ENCODE assay signal across 30 cellular contexts in the genomic region with DNA sequence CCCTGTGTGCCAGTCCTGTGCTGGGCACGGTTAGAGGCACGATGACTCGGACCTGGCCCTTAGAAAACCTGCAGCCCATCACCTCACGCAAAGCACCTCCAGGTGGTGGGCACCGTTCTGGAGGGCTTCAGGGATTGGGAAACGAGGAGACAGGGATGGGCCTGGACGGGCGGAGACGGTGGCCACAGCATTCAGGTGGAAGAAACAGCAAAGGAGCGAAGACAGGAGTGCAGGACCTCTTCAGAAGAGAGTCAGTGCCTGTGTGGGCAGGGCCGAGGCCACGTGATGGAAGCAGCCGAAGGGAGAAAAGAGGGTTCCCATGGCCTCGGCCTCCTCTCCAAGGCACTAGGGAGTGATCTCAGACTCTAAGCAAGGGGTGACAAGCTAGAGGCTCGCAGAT. TPM values are rescaled to one million over a fixed set of nuclear protein-coding genes. Genes with fewer than 3 reads are reported as not detected.
"Had no signal": no experiment of that assay in that cellular context is flagged by ENCODE, and none has a peak within 500 bp of the region (broad histone marks: within the 10 kb centered on the region; RNA-seq: fewer than 3 reads in every experiment).

No MANE protein-coding gene starts in this region.

- H3K36me3 Mint-ChIP-seq: brain; neural progenitor cell; stimulated activated effector memory CD8-positive, alpha-beta T cell treated with anti-CD3 and anti-CD28 coated beads, Interleukin-12 subunit alpha, Interleukin-12 subunit beta, amount 100 ng/mL, for 72 hours had no signal

- H3K27ac ChIP-seq: foreskin keratinocyte, left ventricle myocardium inferior, neural progenitor cell, prostate gland, tibial artery had no signal

- H3K36me3 ChIP-seq: left ventricle myocardium inferior, neural progenitor cell, prostate gland, tibial artery had no signal

- H2AFZ ChIP-seq: neural progenitor cell had no signal

- H3K9me3 ChIP-seq: prostate gland had no signal

- H3K4me3 ChIP-seq: left ventricle myocardium inferior, neural progenitor cell, prostate gland, tibial artery had no signal

- H3K27me3 ChIP-seq: neural progenitor cell, tibial artery had no signal

- H3K4me2 ChIP-seq: neural progenitor cell had no signal

- H3K4me1 Mint-ChIP-seq: activated CD4-positive, alpha-beta T cell treated with anti-CD3 and anti-CD28 coated beads for 36 hours; activated naive CD8-positive, alpha-beta T cell treated with anti-CD3 and anti-CD28 coated beads, Interleukin-2, amount 50 U/mL, for 24 hours; stimulated activated effector memory CD8-positive, alpha-beta T cell treated with anti-CD3 and anti-CD28 coated beads, Interleukin-12 subunit alpha, Interleukin-12 subunit beta, amount 100 ng/mL, for 72 hours; stimulated activated naive CD8-positive, alpha-beta T cell treated with anti-CD3 and anti-CD28 coated beads, Interleukin-15, amount 100 ng/mL, for 72 hours; T-helper 17 cell had no signal

- H3K4me3 Mint-ChIP-seq: activated B cell treated with CpG ODN at 0.5 μM for 24 hours; activated CD4-positive, alpha-beta T cell treated with anti-CD3 and anti-CD28 coated beads for 36 hours; activated naive CD8-positive, alpha-beta T cell treated with anti-CD3 and anti-CD28 coated beads, Interleukin-2, amount 50 U/mL, for 24 hours; activated T-cell treated with anti-CD3 and anti-CD28 coated beads, Interleukin-2, amount 50 U/mL, for 72 hours; brain; neural progenitor cell; stimulated activated effector memory CD8-positive, alpha-beta T cell treated with anti-CD3 and anti-CD28 coated beads, Interleukin-12 subunit alpha, Interleukin-12 subunit beta, amount 100 ng/mL, for 72 hours; stimulated activated naive CD8-positive, alpha-beta T cell treated with anti-CD3 and anti-CD28 coated beads, Interleukin-15, amount 100 ng/mL, for 72 hours; T-helper 17 cell had no signal

- H3K9ac ChIP-seq: neural progenitor cell had no signal

- ATAC-seq: activated CD4-positive, alpha-beta T cell treated with anti-CD3 and anti-CD28 coated beads for 36 hours; activated naive CD8-positive, alpha-beta T cell treated with anti-CD3 and anti-CD28 coated beads, Interleukin-2, amount 50 U/mL, for 24 hours; foreskin keratinocyte; stimulated activated naive CD8-positive, alpha-beta T cell treated with anti-CD3 and anti-CD28 coated beads, Interleukin-15, amount 100 ng/mL, for 72 hours; T-helper 17 cell had no signal

- H3K27me3 Mint-ChIP-seq: stimulated activated naive CD8-positive, alpha-beta T cell treated with anti-CD3 and anti-CD28 coated beads, Interleukin-15, amount 100 ng/mL, for 72 hours had no signal

- DNase-seq: activated B cell treated with CpG ODN at 0.5 μM for 24 hours; activated CD4-positive, alpha-beta T cell treated with anti-CD3 and anti-CD28 coated beads for 36 hours; activated CD4-positive, alpha-beta T cell treated with anti-CD3 and anti-CD28 coated beads, Interleukin-2, amount 50 U/mL, for 48 hours; activated CD8-positive, alpha-beta memory T cell treated with anti-CD3 and anti-CD28 coated beads, Interleukin-2, amount 50 U/mL, for 48 hours; activated gamma-delta T cell; activated naive CD4-positive, alpha-beta T cell treated with anti-CD3 and anti-CD28 coated beads, Interleukin-2, amount 50 U/mL, for 16 hours; activated naive CD8-positive, alpha-beta T cell treated with anti-CD3 and anti-CD28 coated beads, Interleukin-2, amount 50 U/mL, for 24 hours; activated T-cell treated with anti-CD3 and anti-CD28 coated beads, Interleukin-2, amount 50 U/mL, for 72 hours; anterior cingulate cortex; dermis blood vessel endothelial cell; effector memory CD4-positive, alpha-beta T cell; foreskin keratinocyte; glutamatergic neuron; hippocampal formation; left ventricle myocardium inferior; stimulated activated CD4-positive, alpha-beta T cell treated with anti-CD3 and anti-CD28 coated beads, Interleukin-1b, Interleukin-23, amount 100 ng/mL, for 48 hours; stimulated activated naive CD8-positive, alpha-beta T cell treated with anti-CD3 and anti-CD28 coated beads, Interleukin-15, amount 100 ng/mL, for 72 hours; SW 1271; T-helper 17 cell had no signal

- H3K4me1 ChIP-seq: foreskin keratinocyte, neural progenitor cell, prostate gland had no signal

RNA-seq across cellular contexts. Expression of a gene that starts 8.1 kb away (rescaled TPM):
- total RNA-seq: activated B cell treated with CpG ODN at 0.5 μM for 24 hours; activated CD4-positive, alpha-beta T cell treated with anti-CD3 and anti-CD28 coated beads for 36 hours; activated CD8-positive, alpha-beta memory T cell treated with anti-CD3 and anti-CD28 coated beads for 36 hours; activated T-cell treated with anti-CD3 and anti-CD28 coated beads, Interleukin-2, amount 50 U/mL, for 72 hours; dermis blood vessel endothelial cell; foreskin keratinocyte; left ventricle myocardium inferior; myocyte; osteocyte; prostate gland; skeletal muscle tissue; T-helper 17 cell; urinary bladder had no signal
- polyA plus RNA-seq: esophagus, foreskin keratinocyte, urinary bladder had no signal

RNA-seq across cellular contexts. Expression of a gene that starts 27.1 kb away (rescaled TPM):
- total RNA-seq: activated B cell treated with CpG ODN at 0.5 μM for 24 hours; activated CD8-positive, alpha-beta memory T cell treated with anti-CD3 and anti-CD28 coated beads for 36 hours; activated T-cell treated with anti-CD3 and anti-CD28 coated beads, Interleukin-2, amount 50 U/mL, for 72 hours; dermis blood vessel endothelial cell; foreskin keratinocyte; left ventricle myocardium inferior; myocyte; osteocyte; prostate gland; skeletal muscle tissue; T-helper 17 cell; urinary bladder had no signal
- polyA plus RNA-seq: esophagus, foreskin keratinocyte had no signal
